2 cellular contexts compared by ENCODE assay signal in the genomic region with DNA sequence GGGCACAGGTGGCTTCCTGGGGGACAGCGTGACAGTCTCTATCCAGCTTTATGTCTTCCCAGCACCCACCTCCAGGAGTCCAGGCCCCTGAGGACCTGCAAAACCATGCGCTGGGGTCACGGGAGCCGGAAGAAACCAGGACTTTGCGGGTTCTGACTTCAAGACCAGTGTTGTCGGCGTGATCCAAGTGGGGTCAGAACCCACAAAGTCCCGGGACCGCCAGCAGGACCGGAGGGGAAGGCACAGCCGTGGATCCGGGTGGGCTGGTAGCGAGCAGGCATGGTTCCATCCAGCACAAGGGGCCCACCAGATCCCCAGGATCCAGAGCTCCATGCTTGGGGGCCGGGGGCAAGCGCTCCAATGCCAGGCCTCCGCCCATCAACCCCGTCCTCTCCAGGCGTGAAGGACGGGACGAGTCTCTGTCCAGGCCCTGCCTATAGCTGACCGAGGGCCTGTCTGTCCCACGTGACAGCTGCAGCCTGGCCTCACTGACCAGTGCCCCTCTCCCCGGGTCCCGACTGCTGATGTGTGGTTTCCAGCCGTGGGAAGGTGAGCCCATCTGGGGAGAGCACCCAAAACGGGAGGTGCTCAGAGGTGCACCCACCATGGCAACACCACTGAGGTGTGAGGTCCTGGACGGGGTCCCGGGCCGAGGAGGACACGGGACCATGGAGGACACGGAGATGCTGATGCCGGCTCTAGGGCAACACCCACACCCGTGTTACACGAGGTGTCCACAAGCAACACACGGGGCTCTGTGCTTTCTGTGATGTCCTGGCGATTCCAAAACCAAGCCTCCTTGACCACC.
TF ChIP-seq lines count a peak whose summit lies in the region.

No MANE protein-coding gene starts in this region.

TF ChIP-seq in SK-N-SH, 30 proteins besides CTCF, POLR2A, EP300 and RAD21:
- TF ChIP-seq, protein P1, sequence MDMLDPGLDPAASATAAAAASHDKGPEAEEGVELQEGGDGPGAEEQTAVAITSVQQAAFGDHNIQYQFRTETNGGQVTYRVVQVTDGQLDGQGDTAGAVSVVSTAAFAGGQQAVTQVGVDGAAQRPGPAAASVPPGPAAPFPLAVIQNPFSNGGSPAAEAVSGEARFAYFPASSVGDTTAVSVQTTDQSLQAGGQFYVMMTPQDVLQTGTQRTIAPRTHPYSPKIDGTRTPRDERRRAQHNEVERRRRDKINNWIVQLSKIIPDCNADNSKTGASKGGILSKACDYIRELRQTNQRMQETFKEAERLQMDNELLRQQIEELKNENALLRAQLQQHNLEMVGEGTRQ (IDR thresholded peaks at IDR 0.05; ENCODE audit: borderline replicate concordance, low read depth, low read length), result no peak
- TF ChIP-seq RFX5 (IDR thresholded peaks at IDR 0.05; ENCODE audit: low read length), result no peak
- TF ChIP-seq NRF1 (IDR thresholded peaks at IDR 0.05; ENCODE audit: low read depth, low read length), result no peak
- TF ChIP-seq, protein P2, sequence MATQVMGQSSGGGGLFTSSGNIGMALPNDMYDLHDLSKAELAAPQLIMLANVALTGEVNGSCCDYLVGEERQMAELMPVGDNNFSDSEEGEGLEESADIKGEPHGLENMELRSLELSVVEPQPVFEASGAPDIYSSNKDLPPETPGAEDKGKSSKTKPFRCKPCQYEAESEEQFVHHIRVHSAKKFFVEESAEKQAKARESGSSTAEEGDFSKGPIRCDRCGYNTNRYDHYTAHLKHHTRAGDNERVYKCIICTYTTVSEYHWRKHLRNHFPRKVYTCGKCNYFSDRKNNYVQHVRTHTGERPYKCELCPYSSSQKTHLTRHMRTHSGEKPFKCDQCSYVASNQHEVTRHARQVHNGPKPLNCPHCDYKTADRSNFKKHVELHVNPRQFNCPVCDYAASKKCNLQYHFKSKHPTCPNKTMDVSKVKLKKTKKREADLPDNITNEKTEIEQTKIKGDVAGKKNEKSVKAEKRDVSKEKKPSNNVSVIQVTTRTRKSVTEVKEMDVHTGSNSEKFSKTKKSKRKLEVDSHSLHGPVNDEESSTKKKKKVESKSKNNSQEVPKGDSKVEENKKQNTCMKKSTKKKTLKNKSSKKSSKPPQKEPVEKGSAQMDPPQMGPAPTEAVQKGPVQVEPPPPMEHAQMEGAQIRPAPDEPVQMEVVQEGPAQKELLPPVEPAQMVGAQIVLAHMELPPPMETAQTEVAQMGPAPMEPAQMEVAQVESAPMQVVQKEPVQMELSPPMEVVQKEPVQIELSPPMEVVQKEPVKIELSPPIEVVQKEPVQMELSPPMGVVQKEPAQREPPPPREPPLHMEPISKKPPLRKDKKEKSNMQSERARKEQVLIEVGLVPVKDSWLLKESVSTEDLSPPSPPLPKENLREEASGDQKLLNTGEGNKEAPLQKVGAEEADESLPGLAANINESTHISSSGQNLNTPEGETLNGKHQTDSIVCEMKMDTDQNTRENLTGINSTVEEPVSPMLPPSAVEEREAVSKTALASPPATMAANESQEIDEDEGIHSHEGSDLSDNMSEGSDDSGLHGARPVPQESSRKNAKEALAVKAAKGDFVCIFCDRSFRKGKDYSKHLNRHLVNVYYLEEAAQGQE (IDR thresholded peaks at IDR 0.05; ENCODE audit: low read depth, low read length), result no peak
- TF ChIP-seq EZH2phosphoT487 (IDR thresholded peaks at IDR 0.05; ENCODE audit: borderline replicate concordance, low read depth), result no peak
- no peak for TF ChIP-seq TCF12 (IDR thresholded peaks at IDR 0.05)
- TF ChIP-seq POLR2AphosphoS5 (IDR thresholded peaks at IDR 0.05; ENCODE audit: low read depth, low read length), result no peak

TF ChIP-seq in SK-N-SH treated with all-trans-retinoic acid at 6 μM for 48 hours, 23 proteins besides CTCF, POLR2A, EP300 and RAD21:
- TF ChIP-seq ZFP3 (CRISPR knock-in tag; IDR thresholded peaks at IDR 0.05) (no peak), ZNF565 (CRISPR knock-in tag; conservative IDR thresholded peaks at IDR 0.05; ENCODE audit: low read depth) (no peak), ZFP30 (CRISPR knock-in tag; IDR thresholded peaks at IDR 0.05) (no peak)
- TF ChIP-seq, protein P3, sequence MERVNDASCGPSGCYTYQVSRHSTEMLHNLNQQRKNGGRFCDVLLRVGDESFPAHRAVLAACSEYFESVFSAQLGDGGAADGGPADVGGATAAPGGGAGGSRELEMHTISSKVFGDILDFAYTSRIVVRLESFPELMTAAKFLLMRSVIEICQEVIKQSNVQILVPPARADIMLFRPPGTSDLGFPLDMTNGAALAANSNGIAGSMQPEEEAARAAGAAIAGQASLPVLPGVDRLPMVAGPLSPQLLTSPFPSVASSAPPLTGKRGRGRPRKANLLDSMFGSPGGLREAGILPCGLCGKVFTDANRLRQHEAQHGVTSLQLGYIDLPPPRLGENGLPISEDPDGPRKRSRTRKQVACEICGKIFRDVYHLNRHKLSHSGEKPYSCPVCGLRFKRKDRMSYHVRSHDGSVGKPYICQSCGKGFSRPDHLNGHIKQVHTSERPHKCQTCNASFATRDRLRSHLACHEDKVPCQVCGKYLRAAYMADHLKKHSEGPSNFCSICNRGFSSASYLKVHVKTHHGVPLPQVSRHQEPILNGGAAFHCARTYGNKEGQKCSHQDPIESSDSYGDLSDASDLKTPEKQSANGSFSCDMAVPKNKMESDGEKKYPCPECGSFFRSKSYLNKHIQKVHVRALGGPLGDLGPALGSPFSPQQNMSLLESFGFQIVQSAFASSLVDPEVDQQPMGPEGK (CRISPR knock-in tag; IDR thresholded peaks at IDR 0.05; ENCODE audit: borderline replicate concordance), result no peak
- TF ChIP-seq, protein P4, sequence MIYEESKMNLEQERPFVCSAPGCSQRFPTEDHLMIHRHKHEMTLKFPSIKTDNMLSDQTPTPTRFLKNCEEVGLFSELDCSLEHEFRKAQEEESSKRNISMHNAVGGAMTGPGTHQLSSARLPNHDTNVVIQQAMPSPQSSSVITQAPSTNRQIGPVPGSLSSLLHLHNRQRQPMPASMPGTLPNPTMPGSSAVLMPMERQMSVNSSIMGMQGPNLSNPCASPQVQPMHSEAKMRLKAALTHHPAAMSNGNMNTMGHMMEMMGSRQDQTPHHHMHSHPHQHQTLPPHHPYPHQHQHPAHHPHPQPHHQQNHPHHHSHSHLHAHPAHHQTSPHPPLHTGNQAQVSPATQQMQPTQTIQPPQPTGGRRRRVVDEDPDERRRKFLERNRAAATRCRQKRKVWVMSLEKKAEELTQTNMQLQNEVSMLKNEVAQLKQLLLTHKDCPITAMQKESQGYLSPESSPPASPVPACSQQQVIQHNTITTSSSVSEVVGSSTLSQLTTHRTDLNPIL (CRISPR knock-in tag; IDR thresholded peaks at IDR 0.05; ENCODE audit: low read depth), result no peak
